Comparison of ENCODE assay signal across 17 cellular contexts in genomic region chr20:62461157-62461556, GRCh38. TPM values are rescaled to one million over a fixed set of nuclear protein-coding genes. Genes with fewer than 3 reads are reported as not detected.
"Had no signal": no experiment of that assay in that cellular context is flagged by ENCODE, and none has a peak within 500 bp of the region (broad histone marks: within the 10 kb centered on the region; RNA-seq: fewer than 3 reads in every experiment).

No MANE protein-coding gene starts in this region.

- H3K4me1 ChIP-seq: body of pancreas, gastrocnemius medialis had no signal

- H3K27ac ChIP-seq: body of pancreas, epithelial cell of prostate, gastrocnemius medialis, hepatocyte, neutrophil had no signal

- H3K9me3 ChIP-seq: body of pancreas, gastrocnemius medialis, neutrophil had no signal

- H3K27me3 ChIP-seq: body of pancreas, gastrocnemius medialis, hepatocyte had no signal

- ATAC-seq: activated CD4-positive, CD25-positive, alpha-beta regulatory T cell treated with anti-CD3 and anti-CD28 coated beads, Interleukin-2, amount 50 U/mL, for 24 hours; body of pancreas; effector memory CD8-positive, alpha-beta T cell; gastrocnemius medialis; naive thymus-derived CD8-positive, alpha-beta T cell; sciatic nerve had no signal

- H3K4me2 ChIP-seq: hepatocyte had no signal

- H3K79me2 ChIP-seq: hepatocyte had no signal

- H3K36me3 ChIP-seq: gastrocnemius medialis, neutrophil had no signal

- H2AFZ ChIP-seq: hepatocyte had no signal

- H3K4me3 ChIP-seq: body of pancreas, gastrocnemius medialis, hepatocyte, lung had no signal

- DNase-seq: activated naive CD4-positive, alpha-beta T cell treated with anti-CD3 and anti-CD28 coated beads, Interleukin-2, amount 50 U/mL, for 16 hours; body of pancreas; effector memory CD8-positive, alpha-beta T cell; gastrocnemius medialis; kidney; naive thymus-derived CD8-positive, alpha-beta T cell; posterior cingulate gyrus; stimulated activated CD4-positive, alpha-beta T cell treated with anti-CD3 and anti-CD28 coated beads, Interleukin-2, amount 100 ng/mL, for 48 hours; stimulated activated naive CD4-positive, alpha-beta T cell treated with Interleukin-2 at 50 U/mL for 16 hours; T-helper 2 cell had no signal

RNA-seq across cellular contexts. Expression of gene GATA5, which starts 14.6 kb away (rescaled TPM):
- total RNA-seq: body of pancreas; gastrocnemius medialis; naive thymus-derived CD8-positive, alpha-beta T cell; temporal lobe had no signal
- polyA plus RNA-seq: naive thymus-derived CD8-positive, alpha-beta T cell had no signal

RNA-seq across cellular contexts. Expression of gene RBBP8NL, which starts 33.8 kb away (rescaled TPM):
- total RNA-seq: gastrocnemius medialis; naive thymus-derived CD8-positive, alpha-beta T cell; sciatic nerve; temporal lobe had no signal
- polyA plus RNA-seq: naive thymus-derived CD8-positive, alpha-beta T cell had no signal
